Comparison of ENCODE assay signal across 8 cellular contexts in the genomic region with DNA sequence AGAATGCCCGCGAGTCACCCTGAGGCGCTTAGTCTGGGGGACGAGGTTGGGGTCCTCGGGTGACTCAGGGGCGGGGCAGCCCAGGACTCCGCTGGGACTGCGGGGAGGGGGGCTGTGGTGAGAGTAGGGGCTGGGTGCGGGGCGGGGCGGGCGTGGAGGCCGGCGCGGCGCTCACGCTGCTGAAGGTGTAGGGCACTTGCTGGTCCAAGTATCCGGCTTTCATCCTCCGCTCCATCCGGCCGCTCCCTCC. TPM values are rescaled to one million over a fixed set of nuclear protein-coding genes. Genes with fewer than 3 reads are reported as not detected.
DNase-seq lines count a peak whose midpoint lies in the region; ATAC-seq, FAIRE-seq and TF ChIP-seq lines count a peak whose summit lies in the region.

No MANE protein-coding gene starts in this region.

- no peak overlapping the region for H2BK5ac ChIP-seq in H9 (ENCODE audit: insufficient read length, low read length)

- no peak overlapping the region for H3K14ac ChIP-seq in H9 (ENCODE audit: insufficient read depth, low read length)

- peaks cover 17% of the 10 kb centered on the region; the same call in 1 of the 2 replicates for H3K79me2 ChIP-seq in H9 (ENCODE audit: insufficient read depth, low read length)

- peaks cover 16% of the 10 kb centered on the region for H3K23me2 ChIP-seq in H9 (ENCODE audit: insufficient read length, low read depth, low read length, poor library complexity, severe bottlenecking)

- no peak overlapping the region for H2AFZ ChIP-seq in H9 (ENCODE audit: low read length)

- no peak overlapping the region for H3T11ph ChIP-seq in H9 (ENCODE audit: low read length)

- H3K18ac ChIP-seq in H9 (ENCODE audit: insufficient read length, low read depth, low read length) = no peak overlapping the region

- H2BK120ac ChIP-seq in H9 (ENCODE audit: low read depth, low read length, poor library complexity, severe bottlenecking) = no peak overlapping the region

- POLR2A ChIA-PET in A549 (lab: Yijun Ruan, JAX) = interaction anchor here (0.6 to 1.0 kb wide), 10 partner anchors 12 to 178 kb away, joined by 3 to 8 read pairs (median 4); partner anchors contain the start of gene DHX8

- no peak overlapping the region for H2BK15ac ChIP-seq in H9 (ENCODE audit: low read depth, low read length)

- H4K20me1 ChIP-seq in H9 (ENCODE audit: control insufficient read depth, insufficient read depth, insufficient read length) = no peaks in the 10 kb centered on the region

- no peak for TF ChIP-seq CTCF in A549 (IDR thresholded peaks at IDR 0.05)
- TF ChIP-seq CTCF in H9 (conservative IDR thresholded peaks at IDR 0.05) = no peak
- no peak for TF ChIP-seq CTCF in WERI-Rb-1 (IDR thresholded peaks at IDR 0.05; ENCODE audit: low read depth, low read length)
- TF ChIP-seq CTCF in esophagus squamous epithelium (IDR thresholded peaks at IDR 0.05) = no peak
- no peak for TF ChIP-seq CTCF in osteocyte (IDR thresholded peaks at IDR 0.05)

- peaks cover 71 to 75% of the 10 kb centered on the region in 2 experiments for H3K4me1 Mint-ChIP-seq in H9
- H3K4me1 Mint-ChIP-seq in osteocyte (ENCODE audit: unreplicated experiment) = peaks cover 36% of the 10 kb centered on the region

- peak in 1 of 2 experiments; percentile 87 for DNase-seq in A549 (ENCODE audit: low read depth in 1 of 2, low spot score in 1 of 2)
- DNase-seq in H9 = no peak
- DNase-seq in WERI-Rb-1 = no peak
- DNase-seq in esophagus squamous epithelium (lab: John Stamatoyannopoulos, UW) = no peak
- no peak for DNase-seq in osteocyte (ENCODE audit: extremely low spot score, unreplicated experiment)
- DNase-seq in MV-4-11 (lab: John Stamatoyannopoulos, UW) = no peak
- DNase-seq in superior temporal gyrus (ENCODE audit: extremely low spot score) = no peak

- no peak overlapping the region for H4K5ac ChIP-seq in H9 (ENCODE audit: insufficient read length, low read depth, low read length)

- H3K27me3 Mint-ChIP-seq in H9 (ENCODE audit: low read depth) (peaks cover 44% of the 10 kb centered on the region), osteocyte (ENCODE audit: unreplicated experiment) (no peaks in the 10 kb centered on the region)

- H3K36me3 ChIP-seq in WERI-Rb-1 (no peaks in the 10 kb centered on the region), esophagus squamous epithelium (no peaks in the 10 kb centered on the region)

- peaks cover 0 to 8% (median 7%) of the 10 kb centered on the region in 3 experiments; a peak in 5 of 7 replicates for H3K36me3 Mint-ChIP-seq in H9 (ENCODE audit: insufficient read depth in 1 of 3, low read depth in 3 of 3)
- no peaks in the 10 kb centered on the region for H3K36me3 Mint-ChIP-seq in osteocyte (ENCODE audit: unreplicated experiment)

- H3K4ac ChIP-seq in H9 (ENCODE audit: low read depth, low read length) = no peak overlapping the region

- TF ChIP-seq RAD21 in A549 (conservative IDR thresholded peaks at IDR 0.05 in 1 of 2, IDR thresholded peaks at IDR 0.05 in 1 of 2) = no peak

- no peak overlapping the region for H3K23ac ChIP-seq in H9 (ENCODE audit: insufficient read length, low read depth, low read length)

- H3K4me1 ChIP-seq in A549 = peaks cover 31% of the 10 kb centered on the region
- H3K4me1 ChIP-seq in H9 (ENCODE audit: insufficient read depth, low read length) = peaks cover 24% of the 10 kb centered on the region; the same call in 1 of the 2 replicates
- peaks cover 34 to 63% (median 34%) of the 10 kb centered on the region in 3 donors for H3K4me1 ChIP-seq in esophagus squamous epithelium

- H2BK20ac ChIP-seq in H9 (ENCODE audit: low read depth, low read length, poor library complexity, severe bottlenecking) = no peak overlapping the region

- H3K4me2 ChIP-seq in A549 (peak overlapping the region; percentile 90), H9 (ENCODE audit: insufficient read depth, insufficient read length, low read length) (peak overlapping the region; percentile 89)

- no peaks in the 10 kb centered on the region; a peak in 2 of 5 replicates for H3K9me3 Mint-ChIP-seq in H9
- H3K9me3 Mint-ChIP-seq in osteocyte (ENCODE audit: unreplicated experiment) = no peaks in the 10 kb centered on the region

- intact Hi-C loops in esophagus squamous epithelium (cut with DNase I) = no loop called here

- TF ChIP-seq POLR2A in A549 (IDR thresholded peaks at IDR 0.05; ENCODE audit: low read length) (no peak; the same call in 1 of the 2 replicates), esophagus squamous epithelium (IDR thresholded peaks at IDR 0.05) (no peak)

- no peak overlapping the region for H4K91ac ChIP-seq in H9 (ENCODE audit: insufficient read length, low read depth, low read length)

- H3K9me3 ChIP-seq in A549 (no peaks in the 10 kb centered on the region), H9 (ENCODE audit: control insufficient read depth, low read depth, low read length) (no peaks in the 10 kb centered on the region), WERI-Rb-1 (ENCODE audit: severe bottlenecking) (no peaks in the 10 kb centered on the region), esophagus squamous epithelium (no peaks in the 10 kb centered on the region)

- H3K4me3 ChIP-seq in A549 (peak overlapping the region; percentile 60), WERI-Rb-1 (ENCODE audit: low read depth, low read length) (peak overlapping the region; percentile 49), esophagus squamous epithelium (peak overlapping the region; percentile 48 to 75 (median 62))

- H2BK12ac ChIP-seq in H9 (ENCODE audit: insufficient read length, low read depth, low read length) = no peak overlapping the region

- CTCF ChIA-PET in A549 (lab: Yijun Ruan, JAX) = interaction anchor here (0.6 to 2.5 kb wide), 6 partner anchors 15 to 215 kb away, joined by 3 to 6 read pairs (median 4); partner anchors contain the start of gene DHX8

- H3K56ac ChIP-seq in H9 (ENCODE audit: insufficient read length, low read depth, low read length) = no peak overlapping the region

- H3K27ac Mint-ChIP-seq in H9 = peak overlapping the region in 1 of 3 experiments; percentile 99; a peak in 3 of 7 replicates
- H3K27ac Mint-ChIP-seq in osteocyte (ENCODE audit: unreplicated experiment) = peak overlapping the region; percentile 81

- no peak for TF ChIP-seq EP300 in A549 (IDR thresholded peaks at IDR 0.05)

- ATAC-seq in A549 (peak; percentile 54 to 66), GM19324 (IDR thresholded peaks at IDR 0.05; ENCODE audit: low FRiP score, unreplicated experiment) (no peak)

- H2AK5ac ChIP-seq in H9 (ENCODE audit: insufficient read length, low read length) = no peak overlapping the region

- H3K4me3 Mint-ChIP-seq in H9 (peak overlapping the region; percentile 85 to 99), osteocyte (ENCODE audit: unreplicated experiment) (peak overlapping the region; percentile 74)

- H3K27me3 ChIP-seq in H9 (ENCODE audit: insufficient read depth, low read length) = no peaks in the 10 kb centered on the region
- H3K27me3 ChIP-seq in WERI-Rb-1 (ENCODE audit: insufficient read depth, low read depth, severe bottlenecking) = peaks cover 55% of the 10 kb centered on the region
- peaks cover 0 to 77% (median 0%) of the 10 kb centered on the region in 4 donors for H3K27me3 ChIP-seq in esophagus squamous epithelium

- H3K27ac ChIP-seq in A549 (peak overlapping the region; percentile 85 to 95), H9 (ENCODE audit: insufficient read length, low read depth, low read length) (no peak overlapping the region), WERI-Rb-1 (no peak overlapping the region), esophagus squamous epithelium (peak overlapping the region; percentile 63 to 76 (median 76))

- no peak overlapping the region for H4K8ac ChIP-seq in H9 (replicated peaks; ENCODE audit: insufficient read length, low read depth, low read length)

- no peaks in the 10 kb centered on the region for H3K79me1 ChIP-seq in H9 (ENCODE audit: insufficient read depth, low read depth, low read length, poor library complexity, severe bottlenecking)

- H3K9ac ChIP-seq in H9 (ENCODE audit: extremely low read depth, insufficient read length, low read length) = peak overlapping the region; percentile 61

- 3% methylated on average over 6 of the region's 21 CpGs for WGBS in A549 (ENCODE audit: missing lambda C conversion rate)
- WGBS in H9 (ENCODE audit: extremely low coverage, insufficient read length, low lambda C conversion rate) = no CpG with 5 or more reads among the region's 21 CpGs
- WGBS in esophagus squamous epithelium, 2 donors = no CpG with 5 or more reads among the region's 21 CpGs

- FAIRE-seq in A549 (lab: Jason Lieb, UNC) = no peak

TF ChIP-seq in A549, 52 proteins besides CTCF, POLR2A, EP300 and RAD21 (continues in another document):
- TF ChIP-seq, protein P1, sequence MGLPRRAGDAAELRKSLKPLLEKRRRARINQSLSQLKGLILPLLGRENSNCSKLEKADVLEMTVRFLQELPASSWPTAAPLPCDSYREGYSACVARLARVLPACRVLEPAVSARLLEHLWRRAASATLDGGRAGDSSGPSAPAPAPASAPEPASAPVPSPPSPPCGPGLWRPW (IDR thresholded peaks at IDR 0.05) = no peak
- no peak for TF ChIP-seq ZNF302 (CRISPR knock-in tag; IDR thresholded peaks at IDR 0.05)
- no peak for TF ChIP-seq JUN (IDR thresholded peaks at IDR 0.05)
- no peak for TF ChIP-seq PBX3 (IDR thresholded peaks at IDR 0.05)
- no peak for TF ChIP-seq EHMT2 (IDR thresholded peaks at IDR 0.05; ENCODE audit: low read depth)

RNA-seq across cellular contexts. Expression of gene ETV4, which starts 0.8 kb away (rescaled TPM):
- polyA plus RNA-seq in A549 (2011; rRNA removed) (39.1 and 42.5 TPM in 2 replicates), A549 (2017; fragmentation: RNase III; extraction: RNeasy Plus Mini Kit Qiagen cat#74134 plus additional on column Dnase treatment) (14.0 to 21.4 TPM (median 18.5 TPM) in 3 replicates)
- polyA plus RNA-seq in A549 (2012; cell fraction: cytosol; rRNA removed) = 26.5 and 33.2 TPM in 2 replicates
- polyA plus RNA-seq in A549 (2012; cell fraction: nucleus; rRNA removed) = 47.6 and 48.2 TPM in 2 replicates
- polyA minus RNA-seq in A549 (2011; rRNA and poly(A)+ RNA removed) = 30.1 and 43.0 TPM in 2 replicates
- total RNA-seq in H9 (2021) (74.4 and 78.4 TPM in 2 replicates), esophagus squamous epithelium (10 to 100 TPM in 1 of 4 donors, 1 to 10 TPM in 3; 3.7 to 11.1 (median 6.9) TPM), osteocyte (5.9 and 6.5 TPM in 2 replicates)

Comparison
In these comparisons a context has a peak if more than half of its experiments do, and no peak if none do; other contexts are left out.
1. H3K27ac ChIP-seq: peak in A549 (2 of 2) and esophagus squamous epithelium (4 of 4); none in H9 (single experiment) and WERI-Rb-1 (single experiment).
2. Peak in every context shown above with its lines, with median percentiles within 50 percentile points of each other: H3K4me3 ChIP-seq.